Comparison of ENCODE assay signal across 1 cellular context in the genomic region with DNA sequence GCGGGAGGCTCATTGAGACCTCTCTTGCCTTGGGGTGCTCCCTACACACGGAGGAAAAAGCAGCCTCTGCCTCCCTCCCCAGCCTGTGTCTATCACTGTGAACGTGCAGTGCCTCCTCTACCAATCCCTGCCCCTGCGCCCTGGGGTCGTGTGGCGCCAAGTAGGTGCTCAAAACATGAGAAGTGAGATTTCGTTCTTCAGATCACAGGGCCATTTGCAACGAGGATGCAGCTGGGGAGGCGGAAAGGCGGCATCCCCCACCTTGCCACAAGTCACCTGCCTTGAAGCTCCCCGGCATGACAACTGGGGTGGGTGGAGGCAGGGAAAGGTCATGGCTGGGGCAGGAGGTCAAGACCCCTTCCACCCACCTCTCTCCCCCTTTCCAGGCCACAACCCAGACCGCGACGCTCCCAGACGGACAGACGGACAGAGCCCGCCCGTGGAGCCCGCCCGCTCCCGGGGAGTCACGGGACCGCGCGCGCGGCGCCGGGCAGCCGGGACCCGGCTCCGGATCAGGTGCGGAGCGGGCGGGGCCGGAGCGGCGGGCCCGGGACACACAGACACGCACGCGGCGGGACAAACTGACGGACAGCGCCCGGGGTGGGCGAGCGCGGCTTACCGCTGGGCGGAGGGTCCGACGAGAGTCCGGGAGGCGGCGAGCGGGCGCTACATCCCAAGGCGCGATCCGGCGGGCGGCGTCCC.
TF ChIP-seq lines count a peak whose summit lies in the region.

No MANE protein-coding gene starts in this region.

TF ChIP-seq in GM12878, 131 proteins besides CTCF, POLR2A, EP300 and RAD21:
- TF ChIP-seq TCF7 (IDR thresholded peaks at IDR 0.05; ENCODE audit: borderline replicate concordance) (no peak), WRNIP1 (IDR thresholded peaks at IDR 0.05; ENCODE audit: borderline replicate concordance, low read depth, low read length) (no peak), PKNOX1 (IDR thresholded peaks at IDR 0.05) (no peak), SUZ12 (IDR thresholded peaks at IDR 0.05; ENCODE audit: unreplicated experiment) (peak; percentile 39), E2F4 (IDR thresholded peaks at IDR 0.05; ENCODE audit: low read depth, low read length) (no peak), NR2F1 (conservative IDR thresholded peaks at IDR 0.05) (peak; percentile 63), RELB (IDR thresholded peaks at IDR 0.05; ENCODE audit: low read depth) (no peak), PAX8 (IDR thresholded peaks at IDR 0.05) (no peak), JUNB (IDR thresholded peaks at IDR 0.05) (no peak), BHLHE40 (IDR thresholded peaks at IDR 0.05; ENCODE audit: borderline replicate concordance in 1 of 2, low read depth in 2 of 2, low read length in 1 of 2) (peak in 1 of 2 experiments; percentile 62; a peak in 2 of 4 replicates)
- TF ChIP-seq, protein P1, sequence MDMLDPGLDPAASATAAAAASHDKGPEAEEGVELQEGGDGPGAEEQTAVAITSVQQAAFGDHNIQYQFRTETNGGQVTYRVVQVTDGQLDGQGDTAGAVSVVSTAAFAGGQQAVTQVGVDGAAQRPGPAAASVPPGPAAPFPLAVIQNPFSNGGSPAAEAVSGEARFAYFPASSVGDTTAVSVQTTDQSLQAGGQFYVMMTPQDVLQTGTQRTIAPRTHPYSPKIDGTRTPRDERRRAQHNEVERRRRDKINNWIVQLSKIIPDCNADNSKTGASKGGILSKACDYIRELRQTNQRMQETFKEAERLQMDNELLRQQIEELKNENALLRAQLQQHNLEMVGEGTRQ (IDR thresholded peaks at IDR 0.05; ENCODE audit: borderline replicate concordance, low read depth, low read length), result no peak
- TF ChIP-seq, protein P2, sequence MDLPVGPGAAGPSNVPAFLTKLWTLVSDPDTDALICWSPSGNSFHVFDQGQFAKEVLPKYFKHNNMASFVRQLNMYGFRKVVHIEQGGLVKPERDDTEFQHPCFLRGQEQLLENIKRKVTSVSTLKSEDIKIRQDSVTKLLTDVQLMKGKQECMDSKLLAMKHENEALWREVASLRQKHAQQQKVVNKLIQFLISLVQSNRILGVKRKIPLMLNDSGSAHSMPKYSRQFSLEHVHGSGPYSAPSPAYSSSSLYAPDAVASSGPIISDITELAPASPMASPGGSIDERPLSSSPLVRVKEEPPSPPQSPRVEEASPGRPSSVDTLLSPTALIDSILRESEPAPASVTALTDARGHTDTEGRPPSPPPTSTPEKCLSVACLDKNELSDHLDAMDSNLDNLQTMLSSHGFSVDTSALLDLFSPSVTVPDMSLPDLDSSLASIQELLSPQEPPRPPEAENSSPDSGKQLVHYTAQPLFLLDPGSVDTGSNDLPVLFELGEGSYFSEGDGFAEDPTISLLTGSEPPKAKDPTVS (IDR thresholded peaks at IDR 0.05; ENCODE audit: low read depth, low read length), result no peak
